Comparison of ENCODE assay signal across 13 cellular contexts in genomic region chr14:75315143-75315542, GRCh38. TPM values are rescaled to one million over a fixed set of nuclear protein-coding genes. Genes with fewer than 3 reads are reported as not detected.
DNase-seq lines count a peak whose midpoint lies in the region; ATAC-seq and TF ChIP-seq lines count a peak whose summit lies in the region.
"Had no signal": no experiment of that assay in that cellular context is flagged by ENCODE, and none has a peak within 500 bp of the region (broad histone marks: within the 10 kb centered on the region; RNA-seq: fewer than 3 reads in every experiment).

No MANE protein-coding gene starts in this region.

- H2BK15ac ChIP-seq in mesenchymal stem cell (ENCODE audit: low read depth, poor library complexity, severe bottlenecking): no peak overlapping the region

- no peak overlapping the region for H2AFZ ChIP-seq in mesenchymal stem cell (ENCODE audit: low read depth, low read length)

- peaks cover 2% of the 10 kb centered on the region for H3K4me1 Mint-ChIP-seq in activated CD4-positive, alpha-beta T cell treated with anti-CD3 and anti-CD28 coated beads, Interleukin-2, amount 10 ng/mL, durations not matched to agents 24 days and 14 days
- H3K4me1 Mint-ChIP-seq: activated naive CD4-positive, alpha-beta T cell treated with anti-CD3 and anti-CD28 coated beads, Interleukin-2, amount 50 U/mL, for 24 hours had no signal

- no peaks in the 10 kb centered on the region for H3K36me3 Mint-ChIP-seq in activated CD4-positive, alpha-beta T cell treated with anti-CD3 and anti-CD28 coated beads, Interleukin-2, amount 10 ng/mL, durations not matched to agents 24 days and 14 days (ENCODE audit: low read depth)
- H3K36me3 Mint-ChIP-seq: activated naive CD4-positive, alpha-beta T cell treated with anti-CD3 and anti-CD28 coated beads, Interleukin-2, amount 50 U/mL, for 24 hours; natural killer cell treated with Interleukin-12 subunit alpha and Interleukin-12 subunit beta and Interleukin-15 and Interleukin-18, amount 100 ng/mL, for 72 hours had no signal

- H3K4ac ChIP-seq in mesenchymal stem cell (ENCODE audit: low read depth in 1 of 2, low read length in 2 of 2): no peak overlapping the region

- H3K9ac ChIP-seq in mesenchymal stem cell (ENCODE audit: low read length): peak overlapping the region; percentile 45

- H3K27me3 ChIP-seq in mesenchymal stem cell (ENCODE audit: control insufficient read depth in 1 of 2, insufficient read depth in 1 of 2, low read length in 2 of 2): peaks cover 0 to 41% of the 10 kb centered on the region in 2 experiments
- H3K27me3 ChIP-seq: gastroesophageal sphincter had no signal

- H3K23ac ChIP-seq in mesenchymal stem cell (ENCODE audit: low read length in 2 of 2): no peak overlapping the region

- H3K4me3 Mint-ChIP-seq in activated CD4-positive, alpha-beta T cell treated with anti-CD3 and anti-CD28 coated beads, Interleukin-2, amount 10 ng/mL, durations not matched to agents 24 days and 14 days: no peak overlapping the region
- H3K4me3 Mint-ChIP-seq: activated B cell treated with CpG ODN at 0.5 μM for 24 hours; activated naive CD4-positive, alpha-beta T cell treated with anti-CD3 and anti-CD28 coated beads, Interleukin-2, amount 50 U/mL, for 24 hours; natural killer cell treated with Interleukin-12 subunit alpha and Interleukin-12 subunit beta and Interleukin-15 and Interleukin-18, amount 100 ng/mL, for 72 hours had no signal

- no peak for ATAC-seq in GM18867 (IDR thresholded peaks at IDR 0.05; ENCODE audit: unreplicated experiment)
- ATAC-seq in HG02938 (IDR thresholded peaks at IDR 0.05; ENCODE audit: unreplicated experiment): no peak
- ATAC-seq in HG03432 (IDR thresholded peaks at IDR 0.05; ENCODE audit: unreplicated experiment): no peak
- ATAC-seq: gastroesophageal sphincter; natural killer cell treated with Interleukin-12 subunit alpha and Interleukin-12 subunit beta and Interleukin-15 and Interleukin-18, amount 100 ng/mL, for 72 hours had no signal

- H3K14ac ChIP-seq in mesenchymal stem cell (ENCODE audit: low read length in 2 of 2): no peak overlapping the region

- peaks cover 5% of the 10 kb centered on the region for H3K4me1 ChIP-seq in mesenchymal stem cell (ENCODE audit: control insufficient read depth, insufficient read depth, low read depth, low read length)

- H3K79me1 ChIP-seq in mesenchymal stem cell (replicated peaks; ENCODE audit: low read length, poor library complexity, severe bottlenecking): no peaks in the 10 kb centered on the region

- no peak overlapping the region for H2BK5ac ChIP-seq in mesenchymal stem cell (ENCODE audit: low read depth, low read length, poor library complexity, severe bottlenecking)

- H2BK120ac ChIP-seq in mesenchymal stem cell (ENCODE audit: low read depth, low read length): no peak overlapping the region

- no peak overlapping the region for H3K4me2 ChIP-seq in mesenchymal stem cell (ENCODE audit: low read length, poor library complexity, severe bottlenecking)

- no peaks in the 10 kb centered on the region for H3K36me3 ChIP-seq in mesenchymal stem cell (ENCODE audit: control insufficient read depth in 1 of 2, insufficient read depth in 2 of 2, low read depth in 1 of 2, low read length in 2 of 2)
- H3K36me3 ChIP-seq: gastroesophageal sphincter, HAP-1 had no signal

- H2BK12ac ChIP-seq in mesenchymal stem cell (ENCODE audit: low read length in 2 of 2): no peak overlapping the region

- no peaks in the 10 kb centered on the region for H3K9me3 Mint-ChIP-seq in activated CD4-positive, alpha-beta T cell treated with anti-CD3 and anti-CD28 coated beads, Interleukin-2, amount 10 ng/mL, durations not matched to agents 24 days and 14 days
- H3K9me3 Mint-ChIP-seq: activated B cell treated with CpG ODN at 0.5 μM for 24 hours; activated naive CD4-positive, alpha-beta T cell treated with anti-CD3 and anti-CD28 coated beads, Interleukin-2, amount 50 U/mL, for 24 hours; natural killer cell treated with Interleukin-12 subunit alpha and Interleukin-12 subunit beta and Interleukin-15 and Interleukin-18, amount 100 ng/mL, for 72 hours had no signal

- H3K27ac Mint-ChIP-seq in activated CD4-positive, alpha-beta T cell treated with anti-CD3 and anti-CD28 coated beads, Interleukin-2, amount 10 ng/mL, durations not matched to agents 24 days and 14 days: no peak overlapping the region
- H3K27ac Mint-ChIP-seq: activated B cell treated with CpG ODN at 0.5 μM for 24 hours; activated naive CD4-positive, alpha-beta T cell treated with anti-CD3 and anti-CD28 coated beads, Interleukin-2, amount 50 U/mL, for 24 hours; natural killer cell treated with Interleukin-12 subunit alpha and Interleukin-12 subunit beta and Interleukin-15 and Interleukin-18, amount 100 ng/mL, for 72 hours had no signal

- no peak for TF ChIP-seq CTCF in cardiac fibroblast (IDR thresholded peaks at IDR 0.05; ENCODE audit: low read depth, low read length)

- no peaks in the 10 kb centered on the region for H3K9me3 ChIP-seq in mesenchymal stem cell (ENCODE audit: control insufficient read depth, low read length)
- H3K9me3 ChIP-seq: gastroesophageal sphincter, HAP-1 had no signal

- H3K4me3 ChIP-seq in cardiac fibroblast (replicated peaks in 1 of 2; ENCODE audit: low read depth in 2 of 2, low read length in 2 of 2) (no peak overlapping the region), mesenchymal stem cell (ENCODE audit: insufficient read depth in 1 of 2, low read depth in 1 of 2, low read length in 2 of 2) (peak overlapping the region in 1 of 2 experiments; percentile 11)
- H3K4me3 ChIP-seq: gastroesophageal sphincter, HAP-1 had no signal

- H2AK5ac ChIP-seq in mesenchymal stem cell (ENCODE audit: low read length, severe bottlenecking): no peak overlapping the region

- DNase-seq in AML-193 (lab: John Stamatoyannopoulos, UW): peak; percentile 27 to 39
- DNase-seq in NCI-H2107 treated with DMSO at 0.1 percent for 48 hours (lab: John Stamatoyannopoulos, UW; ENCODE audit: unreplicated experiment): peak; percentile 82
- DNase-seq in cardiac fibroblast (ENCODE audit: low read depth in 2 of 2): peak; percentile 67 to 91
- DNase-seq in mesenchymal stem cell: no peak
- no peak for DNase-seq in activated CD4-positive, alpha-beta T cell treated with anti-CD3 and anti-CD28 coated beads, Interleukin-2, amount 10 ng/mL, durations not matched to agents 24 days and 14 days
- DNase-seq: activated B cell treated with CpG ODN at 0.5 μM for 24 hours had no signal

- H3K27ac ChIP-seq in mesenchymal stem cell (ENCODE audit: low read length, poor library complexity, severe bottlenecking): no peak overlapping the region

- H3K18ac ChIP-seq in mesenchymal stem cell (ENCODE audit: low read depth in 1 of 2, low read length in 2 of 2): no peak overlapping the region

- intact Hi-C loops in activated CD4-positive, alpha-beta T cell treated with anti-CD3 and anti-CD28 coated beads, Interleukin-2, amount 10 ng/mL, durations not matched to agents 24 days and 14 days (cut with micrococcal nuclease): no loop called here

- H4K8ac ChIP-seq in mesenchymal stem cell (ENCODE audit: low read length): no peak overlapping the region

- 88% methylated on average over 4 of the region's 4 CpGs for WGBS in mesenchymal stem cell

- peaks cover 34% of the 10 kb centered on the region for H3K27me3 Mint-ChIP-seq in activated CD4-positive, alpha-beta T cell treated with anti-CD3 and anti-CD28 coated beads, Interleukin-2, amount 10 ng/mL, durations not matched to agents 24 days and 14 days
- H3K27me3 Mint-ChIP-seq: activated naive CD4-positive, alpha-beta T cell treated with anti-CD3 and anti-CD28 coated beads, Interleukin-2, amount 50 U/mL, for 24 hours had no signal

- no peak overlapping the region for H4K91ac ChIP-seq in mesenchymal stem cell (ENCODE audit: low read length)

RNA-seq across cellular contexts. Expression of gene FOS, which starts 36.5 kb away (rescaled TPM):
- polyA plus RNA-seq in mesenchymal stem cell (2013, experiment 1 of 2): 587 TPM
- polyA plus RNA-seq in mesenchymal stem cell (2013, experiment 2 of 2): 551 TPM
- 26.5 and 29.6 TPM in 2 replicates for total RNA-seq in activated CD4-positive, alpha-beta T cell treated with anti-CD3 and anti-CD28 coated beads, Interleukin-2, amount 10 ng/mL, durations not matched to agents 24 days and 14 days

Comparison
In these comparisons a context has a peak if more than half of its experiments do, and no peak if none do; other contexts are left out.
1. DNase-seq: peak in AML-193 (2 of 2), NCI-H2107 treated with DMSO at 0.1 percent for 48 hours (single experiment) and cardiac fibroblast (2 of 2); none in mesenchymal stem cell (single experiment) and activated CD4-positive, alpha-beta T cell treated with anti-CD3 and anti-CD28 coated beads, Interleukin-2, amount 10 ng/mL, durations not matched to agents 24 days and 14 days (single experiment).